In genomic region chr11:15651033-15651432, GRCh38 we compare ENCODE assay signal across 15 cellular contexts.
DNase-seq lines count a peak whose midpoint lies in the region; ATAC-seq, FAIRE-seq and TF ChIP-seq lines count a peak whose summit lies in the region.
"Had no signal": no experiment of that assay in that cellular context is flagged by ENCODE, and none has a peak within 500 bp of the region (broad histone marks: within the 10 kb centered on the region; RNA-seq: fewer than 3 reads in every experiment).

No MANE protein-coding gene starts in this region.

- H3K79me2 ChIP-seq in astrocyte (ENCODE audit: insufficient read depth, low read length), result no peaks in the 10 kb centered on the region

- in situ Hi-C loops in gastrocnemius medialis (cut with MboI; ENCODE audit: low sequenced_read_pairs in 4 of 4), result loop anchor here in 1 of 4 donors (10.0 kb wide), 1 partner anchor 954 kb away; no protein-coding TSS in a partner anchor

- H3K36me3 ChIP-seq in astrocyte (ENCODE audit: insufficient read depth, low read length), result no peaks in the 10 kb centered on the region
- no peaks in the 10 kb centered on the region for H3K36me3 ChIP-seq in iPS-15b (ENCODE audit: control insufficient read depth, insufficient read depth, low read length)
- no peaks in the 10 kb centered on the region for H3K36me3 ChIP-seq in gastrocnemius medialis
- H3K36me3 ChIP-seq: SJCRH30 had no signal

- H2AFZ ChIP-seq in astrocyte (ENCODE audit: low read depth, low read length), result no peak overlapping the region

- no peak for TF ChIP-seq POLR2A in gastrocnemius medialis (IDR thresholded peaks at IDR 0.05)

- H3K27ac Mint-ChIP-seq in Calu3 (ENCODE audit: unreplicated experiment), result no peak overlapping the region
- H3K27ac Mint-ChIP-seq in astrocyte (ENCODE audit: unreplicated experiment), result no peak overlapping the region
- no peak overlapping the region for H3K27ac Mint-ChIP-seq in activated CD4-positive, alpha-beta memory T cell treated with anti-CD3 and anti-CD28 coated beads for 36 hours
- H3K27ac Mint-ChIP-seq: B cell; IgD-negative memory B cell; natural killer cell treated with Interleukin-12 subunit alpha and Interleukin-12 subunit beta and Interleukin-15 and Interleukin-18, amount 100 ng/mL, for 72 hours had no signal

- no TSS peak for BruUV-seq in Calu3 (replicated peaks; lab: Mats Ljungman, UMichigan)

- H3K4me2 ChIP-seq in astrocyte (ENCODE audit: low read length), result peak overlapping the region; percentile 87

- H3K4me3 Mint-ChIP-seq in Calu3 (ENCODE audit: low read depth, unreplicated experiment) (peak overlapping the region; percentile 45), astrocyte (ENCODE audit: unreplicated experiment) (no peak overlapping the region)
- no peak overlapping the region for H3K4me3 Mint-ChIP-seq in activated CD4-positive, alpha-beta memory T cell treated with anti-CD3 and anti-CD28 coated beads for 36 hours
- H3K4me3 Mint-ChIP-seq: B cell; natural killer cell treated with Interleukin-12 subunit alpha and Interleukin-12 subunit beta and Interleukin-15 and Interleukin-18, amount 100 ng/mL, for 72 hours had no signal

- H3K27me3 Mint-ChIP-seq in Calu3 (ENCODE audit: unreplicated experiment), result no peaks in the 10 kb centered on the region
- H3K27me3 Mint-ChIP-seq in astrocyte (ENCODE audit: low read depth, unreplicated experiment), result no peaks in the 10 kb centered on the region
- H3K27me3 Mint-ChIP-seq in activated CD4-positive, alpha-beta memory T cell treated with anti-CD3 and anti-CD28 coated beads for 36 hours, result peaks cover 17% of the 10 kb centered on the region

- no peak for FAIRE-seq in astrocyte (lab: Jason Lieb, UNC)
- FAIRE-seq: H54 had no signal

- H3K9me3 ChIP-seq in astrocyte (ENCODE audit: insufficient read depth, low read depth, low read length), result no peaks in the 10 kb centered on the region
- no peaks in the 10 kb centered on the region for H3K9me3 ChIP-seq in iPS-15b (ENCODE audit: control insufficient read depth, insufficient read depth, low read length)
- H3K9me3 ChIP-seq in gastrocnemius medialis, result no peaks in the 10 kb centered on the region
- H3K9me3 ChIP-seq: SJCRH30 had no signal

- DNase-seq in Calu3 (no peak), astrocyte (ENCODE audit: low read depth) (no peak), gastrocnemius medialis (no peak), DMS153 (lab: John Stamatoyannopoulos, UW) (no peak), NCI-H2029 (lab: John Stamatoyannopoulos, UW) (no peak)
- no peak for DNase-seq in activated CD8-positive, alpha-beta memory T cell treated with anti-CD3 and anti-CD28 coated beads for 24 hours
- no peak for DNase-seq in activated CD4-positive, alpha-beta memory T cell treated with anti-CD3 and anti-CD28 coated beads for 36 hours
- DNase-seq: cortex of kidney; stimulated activated CD4-positive, alpha-beta T cell treated with anti-CD3 and anti-CD28 coated beads, Interleukin-4, amount 100 ng/mL, for 24 hours had no signal

- no peak for ATAC-seq in gastrocnemius medialis

- intact Hi-C loops in Calu3 (cut with micrococcal nuclease; ENCODE audit: unreplicated experiment), result loop anchor here (10.0 kb wide), 1 partner anchor 164 kb away; no protein-coding TSS in a partner anchor
- intact Hi-C loops in gastrocnemius medialis (cut with DNase I; ENCODE audit: low total_unique reads), result loop anchor here (5.0 to 10.0 kb wide), 3 partner anchors 166 to 961 kb away; no protein-coding TSS in a partner anchor
- intact Hi-C loops in activated CD4-positive, alpha-beta memory T cell treated with anti-CD3 and anti-CD28 coated beads for 36 hours (cut with micrococcal nuclease), result no loop called here

- H3K36me3 Mint-ChIP-seq in Calu3 (ENCODE audit: insufficient read depth, unreplicated experiment) (no peaks in the 10 kb centered on the region), astrocyte (ENCODE audit: low read depth, unreplicated experiment) (no peaks in the 10 kb centered on the region)
- H3K36me3 Mint-ChIP-seq in activated CD4-positive, alpha-beta memory T cell treated with anti-CD3 and anti-CD28 coated beads for 36 hours, result no peaks in the 10 kb centered on the region
- H3K36me3 Mint-ChIP-seq: IgD-negative memory B cell; natural killer cell treated with Interleukin-12 subunit alpha and Interleukin-12 subunit beta and Interleukin-15 and Interleukin-18, amount 100 ng/mL, for 72 hours had no signal

- POLR2A ChIA-PET in activated CD4-positive, alpha-beta memory T cell treated with anti-CD3 and anti-CD28 coated beads for 36 hours (lab: Charles Lee), result no interaction called here

- H3K27me3 ChIP-seq in astrocyte (ENCODE audit: insufficient read depth, low read length), result peaks cover 7% of the 10 kb centered on the region
- no peaks in the 10 kb centered on the region for H3K27me3 ChIP-seq in iPS-15b (ENCODE audit: control insufficient read depth, insufficient read depth, low read length)
- no peaks in the 10 kb centered on the region for H3K27me3 ChIP-seq in gastrocnemius medialis
- H3K27me3 ChIP-seq: SJCRH30 had no signal

- CTCF ChIA-PET in Calu3 (lab: Charles Lee), result interaction anchor here (1.3 kb wide), 1 partner anchor 37 kb away, joined by 3 read pairs; no protein-coding TSS in a partner anchor
- CTCF ChIA-PET in activated CD4-positive, alpha-beta memory T cell treated with anti-CD3 and anti-CD28 coated beads for 36 hours (lab: Charles Lee), result interaction anchor here (0.5 to 0.7 kb wide), 5 partner anchors 72 to 1005 kb away, joined by 3 to 4 read pairs (median 3); no protein-coding TSS in a partner anchor

- no peak overlapping the region for H3K27ac ChIP-seq in astrocyte (ENCODE audit: low read depth, low read length)
- peak overlapping the region in 3 of 4 donors; percentile 50 to 72 (median 50) for H3K27ac ChIP-seq in gastrocnemius medialis
- H3K27ac ChIP-seq: SJCRH30 had no signal

- H3K4me1 Mint-ChIP-seq in Calu3 (ENCODE audit: low read depth, unreplicated experiment), result peaks cover 37% of the 10 kb centered on the region
- H3K4me1 Mint-ChIP-seq in astrocyte (ENCODE audit: low read depth, unreplicated experiment), result peaks cover 1% of the 10 kb centered on the region
- H3K4me1 Mint-ChIP-seq in activated CD4-positive, alpha-beta memory T cell treated with anti-CD3 and anti-CD28 coated beads for 36 hours (ENCODE audit: low read depth), result peaks cover 3% of the 10 kb centered on the region

- peaks cover 5% of the 10 kb centered on the region for H3K4me1 ChIP-seq in astrocyte (ENCODE audit: insufficient read depth, low read length)
- H3K4me1 ChIP-seq in iPS-15b (ENCODE audit: control insufficient read depth, insufficient read depth, low read length), result no peaks in the 10 kb centered on the region
- peaks cover 9 to 23% of the 10 kb centered on the region in 2 donors for H3K4me1 ChIP-seq in gastrocnemius medialis
- H3K4me1 ChIP-seq: SJCRH30 had no signal

- H3K9me3 Mint-ChIP-seq in Calu3 (ENCODE audit: low read depth, unreplicated experiment) (no peaks in the 10 kb centered on the region), astrocyte (ENCODE audit: unreplicated experiment) (no peaks in the 10 kb centered on the region)
- H3K9me3 Mint-ChIP-seq in activated CD4-positive, alpha-beta memory T cell treated with anti-CD3 and anti-CD28 coated beads for 36 hours, result no peaks in the 10 kb centered on the region
- H3K9me3 Mint-ChIP-seq: natural killer cell treated with Interleukin-12 subunit alpha and Interleukin-12 subunit beta and Interleukin-15 and Interleukin-18, amount 100 ng/mL, for 72 hours had no signal

- H4K20me1 ChIP-seq in astrocyte (ENCODE audit: insufficient read depth, low read length), result no peaks in the 10 kb centered on the region

- H3K4me3 ChIP-seq in astrocyte (ENCODE audit: insufficient read depth, low read depth, low read length), result no peak overlapping the region
- H3K4me3 ChIP-seq in iPS-15b (ENCODE audit: low read depth, low read length), result peak overlapping the region; percentile 45
- H3K4me3 ChIP-seq in gastrocnemius medialis, result no peak overlapping the region

- no peak for TF ChIP-seq CTCF in Calu3 (IDR thresholded peaks at IDR 0.05; ENCODE audit: unreplicated experiment)
- TF ChIP-seq CTCF in astrocyte (IDR thresholded peaks at IDR 0.05; ENCODE audit: insufficient read depth, low read depth, low read length), result no peak
- TF ChIP-seq CTCF in gastrocnemius medialis (IDR thresholded peaks at IDR 0.05 in 4 of 5, conservative IDR thresholded peaks at IDR 0.05 in 1 of 5), result no peak

- H3K9ac ChIP-seq in astrocyte (ENCODE audit: low read length) (no peak overlapping the region), iPS-15b (ENCODE audit: low read depth, low read length) (no peak overlapping the region)
